In the genomic region with DNA sequence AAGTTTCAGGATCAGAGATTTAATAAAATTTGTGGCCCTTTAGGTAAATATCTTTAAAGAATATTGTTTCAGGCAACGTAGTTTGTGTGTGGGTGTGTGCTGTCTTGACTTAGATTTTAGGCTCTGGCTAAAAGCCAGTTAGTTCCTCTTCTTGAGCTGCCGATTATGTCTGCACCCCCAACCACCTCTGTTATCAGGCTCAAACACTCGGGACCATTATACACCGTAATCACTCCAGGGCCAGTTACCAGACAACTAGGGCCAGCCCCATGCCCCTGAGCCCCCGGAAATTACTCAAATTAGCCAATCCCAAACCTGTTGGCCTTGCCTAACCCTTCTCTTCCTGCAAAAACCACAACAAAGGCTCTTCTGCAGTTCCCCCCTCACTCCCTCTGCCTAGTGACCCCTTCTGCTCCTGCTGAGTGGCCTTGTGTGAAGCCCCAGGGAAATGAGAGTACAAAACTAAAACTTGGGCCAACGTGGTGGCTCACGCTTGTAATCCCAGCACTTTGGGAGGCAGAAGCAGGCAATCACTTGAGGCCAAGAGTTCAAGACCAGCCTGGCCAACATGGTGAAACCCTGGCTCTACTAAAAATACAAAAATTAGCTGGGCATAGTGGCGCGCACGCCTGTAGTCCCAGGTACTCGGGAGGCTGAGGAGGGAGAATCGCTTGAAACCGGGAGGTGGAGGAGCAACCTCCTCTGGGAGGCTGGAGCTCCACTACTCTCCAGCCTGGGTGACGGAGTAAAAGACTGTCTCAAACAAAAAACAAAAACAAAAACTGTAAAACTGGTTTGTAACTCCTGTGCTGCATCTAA, we compare ENCODE assay signal across 1 cellular context.
A peak's percentile ranks its signal among the peaks of the same experiment; 100 is the strongest.
TF ChIP-seq lines count a peak whose summit lies in the region.

No MANE protein-coding gene starts in this region.

TF ChIP-seq in GM12878, 131 proteins besides CTCF, POLR2A, EP300 and RAD21 (continued from another document and continues in another):
- TF ChIP-seq FOXK2 (IDR thresholded peaks at IDR 0.05) (no peak), SUZ12 (IDR thresholded peaks at IDR 0.05; ENCODE audit: unreplicated experiment) (no peak), IKZF2 (IDR thresholded peaks at IDR 0.05) (peak; percentile 77 to 79; a peak in 3 of 4 replicates), IRF4 (IDR thresholded peaks at IDR 0.05; ENCODE audit: low read depth, low read length) (0 out of 2 replicates have a peak, but pooled peaks have one; percentile 24), ZNF217 (IDR thresholded peaks at IDR 0.05) (peak; percentile 85; the same call in 1 of the 2 replicates), FOS (IDR thresholded peaks at IDR 0.05; ENCODE audit: borderline replicate concordance, extremely low read depth, insufficient read length) (no peak), NR2F1 (conservative IDR thresholded peaks at IDR 0.05) (peak; percentile 94), TCF12 (IDR thresholded peaks at IDR 0.05; ENCODE audit: low read depth, low read length) (0 out of 2 replicates have a peak, but pooled peaks have one; percentile 9), ATF7 (IDR thresholded peaks at IDR 0.05; ENCODE audit: low read depth) (peak; percentile 55; the same call in 1 of the 2 replicates), BRCA1 (IDR thresholded peaks at IDR 0.05; ENCODE audit: low read depth, low read length) (no peak), JUND (IDR thresholded peaks at IDR 0.05; ENCODE audit: low read depth, low read length) (no peak), POU2F2 (IDR thresholded peaks at IDR 0.05; ENCODE audit: borderline replicate concordance, low read depth, low read length) (no peak), TCF7 (IDR thresholded peaks at IDR 0.05; ENCODE audit: borderline replicate concordance) (peak; percentile 99), WRNIP1 (IDR thresholded peaks at IDR 0.05; ENCODE audit: borderline replicate concordance, low read depth, low read length) (no peak), SMARCA5 (IDR thresholded peaks at IDR 0.05) (peak; percentile 66; the same call in 1 of the 2 replicates), EED (IDR thresholded peaks at IDR 0.05; ENCODE audit: low read depth) (peak; percentile 81; the same call in 1 of the 2 replicates), HDAC6 (IDR thresholded peaks at IDR 0.05; ENCODE audit: unreplicated experiment) (no peak), ZNF622 (IDR thresholded peaks at IDR 0.05) (no peak), MEF2B (IDR thresholded peaks at IDR 0.05; ENCODE audit: partially characterized antibody, poor library complexity, severe bottlenecking) (peak; percentile 64), RBBP5 (conservative IDR thresholded peaks at IDR 0.05) (no peak), ASH2L (IDR thresholded peaks at IDR 0.05; ENCODE audit: borderline replicate concordance, low read depth) (no peak; the same call in 1 of the 2 replicates), SREBF1 (IDR thresholded peaks at IDR 0.05; ENCODE audit: low read length) (no peak), MTA2 (IDR thresholded peaks at IDR 0.05; ENCODE audit: low read depth) (peak; percentile 52), BCL11A (IDR thresholded peaks at IDR 0.05; ENCODE audit: low read depth, low read length) (0 out of 2 replicates have a peak, but pooled peaks have one; percentile 17), CHD4 (IDR thresholded peaks at IDR 0.05) (no peak), CBFB (IDR thresholded peaks at IDR 0.05; ENCODE audit: low read depth) (peak; percentile 84), SMAD5 (IDR thresholded peaks at IDR 0.05; ENCODE audit: low read depth) (no peak), MTA3 (IDR thresholded peaks at IDR 0.05; ENCODE audit: borderline replicate concordance, low read length) (peak; percentile 50; the same call in 1 of the 2 replicates), MEF2A (IDR thresholded peaks at IDR 0.05; ENCODE audit: insufficient read depth, low read depth, low read length) (no peak), NFYA (IDR thresholded peaks at IDR 0.05; ENCODE audit: borderline replicate concordance, low read depth, low read length) (no peak), FOXM1 (IDR thresholded peaks at IDR 0.05; ENCODE audit: low read depth, low read length) (no peak), STAT1 (conservative IDR thresholded peaks at IDR 0.05) (no peak), BACH1 (IDR thresholded peaks at IDR 0.05; ENCODE audit: borderline replicate concordance) (no peak), BMI1 (IDR thresholded peaks at IDR 0.05; ENCODE audit: borderline replicate concordance) (no peak; the same call in 1 of the 2 replicates), BHLHE40 (IDR thresholded peaks at IDR 0.05; ENCODE audit: borderline replicate concordance in 1 of 2, low read depth in 2 of 2, low read length in 1 of 2) (peak; percentile 23 to 28; a peak in 1 of 4 replicates), DPF2 (IDR thresholded peaks at IDR 0.05) (peak; percentile 24; the same call in 1 of the 2 replicates), TAF1 (IDR thresholded peaks at IDR 0.05; ENCODE audit: borderline replicate concordance, low read depth, low read length) (peak; percentile 40; the same call in 1 of the 2 replicates), CBX5 (IDR thresholded peaks at IDR 0.05; ENCODE audit: low read depth) (0 out of 2 replicates have a peak, but pooled peaks have one; percentile 55), RCOR1 (conservative IDR thresholded peaks at IDR 0.05; ENCODE audit: low read depth, low read length) (no peak)
- TF ChIP-seq, protein P1, sequence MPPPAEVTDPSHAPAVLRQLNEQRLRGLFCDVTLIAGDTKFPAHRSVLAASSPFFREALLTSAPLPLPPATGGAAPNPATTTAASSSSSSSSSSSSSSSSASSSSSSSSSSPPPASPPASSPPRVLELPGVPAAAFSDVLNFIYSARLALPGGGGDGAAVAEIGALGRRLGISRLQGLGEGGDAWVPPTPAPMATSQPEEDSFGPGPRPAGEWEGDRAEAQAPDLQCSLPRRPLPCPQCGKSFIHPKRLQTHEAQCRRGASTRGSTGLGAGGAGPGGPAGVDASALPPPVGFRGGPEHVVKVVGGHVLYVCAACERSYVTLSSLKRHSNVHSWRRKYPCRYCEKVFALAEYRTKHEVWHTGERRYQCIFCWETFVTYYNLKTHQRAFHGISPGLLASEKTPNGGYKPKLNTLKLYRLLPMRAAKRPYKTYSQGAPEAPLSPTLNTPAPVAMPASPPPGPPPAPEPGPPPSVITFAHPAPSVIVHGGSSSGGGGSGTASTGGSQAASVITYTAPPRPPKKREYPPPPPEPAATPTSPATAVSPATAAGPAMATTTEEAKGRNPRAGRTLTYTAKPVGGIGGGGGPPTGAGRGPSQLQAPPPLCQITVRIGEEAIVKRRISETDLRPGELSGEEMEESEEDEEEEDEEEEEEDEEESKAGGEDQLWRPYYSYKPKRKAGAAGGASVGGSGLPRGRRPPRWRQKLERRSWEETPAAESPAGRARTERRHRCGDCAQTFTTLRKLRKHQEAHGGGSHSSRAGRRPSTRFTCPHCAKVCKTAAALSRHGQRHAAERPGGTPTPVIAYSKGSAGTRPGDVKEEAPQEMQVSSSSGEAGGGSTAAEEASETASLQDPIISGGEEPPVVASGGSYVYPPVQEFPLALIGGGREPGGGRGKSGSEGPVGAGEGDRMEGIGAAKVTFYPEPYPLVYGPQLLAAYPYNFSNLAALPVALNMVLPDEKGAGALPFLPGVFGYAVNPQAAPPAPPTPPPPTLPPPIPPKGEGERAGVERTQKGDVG (CRISPR knock-in tag; IDR thresholded peaks at IDR 0.05) = no peak
- TF ChIP-seq, protein P2, sequence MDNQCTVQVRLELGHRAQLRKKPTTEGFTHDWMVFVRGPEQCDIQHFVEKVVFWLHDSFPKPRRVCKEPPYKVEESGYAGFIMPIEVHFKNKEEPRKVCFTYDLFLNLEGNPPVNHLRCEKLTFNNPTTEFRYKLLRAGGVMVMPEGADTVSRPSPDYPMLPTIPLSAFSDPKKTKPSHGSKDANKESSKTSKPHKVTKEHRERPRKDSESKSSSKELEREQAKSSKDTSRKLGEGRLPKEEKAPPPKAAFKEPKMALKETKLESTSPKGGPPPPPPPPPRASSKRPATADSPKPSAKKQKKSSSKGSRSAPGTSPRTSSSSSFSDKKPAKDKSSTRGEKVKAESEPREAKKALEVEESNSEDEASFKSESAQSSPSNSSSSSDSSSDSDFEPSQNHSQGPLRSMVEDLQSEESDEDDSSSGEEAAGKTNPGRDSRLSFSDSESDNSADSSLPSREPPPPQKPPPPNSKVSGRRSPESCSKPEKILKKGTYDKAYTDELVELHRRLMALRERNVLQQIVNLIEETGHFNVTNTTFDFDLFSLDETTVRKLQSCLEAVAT (IDR thresholded peaks at IDR 0.05) = peak; percentile 28; the same call in 1 of the 2 replicates
- TF ChIP-seq, protein P3, sequence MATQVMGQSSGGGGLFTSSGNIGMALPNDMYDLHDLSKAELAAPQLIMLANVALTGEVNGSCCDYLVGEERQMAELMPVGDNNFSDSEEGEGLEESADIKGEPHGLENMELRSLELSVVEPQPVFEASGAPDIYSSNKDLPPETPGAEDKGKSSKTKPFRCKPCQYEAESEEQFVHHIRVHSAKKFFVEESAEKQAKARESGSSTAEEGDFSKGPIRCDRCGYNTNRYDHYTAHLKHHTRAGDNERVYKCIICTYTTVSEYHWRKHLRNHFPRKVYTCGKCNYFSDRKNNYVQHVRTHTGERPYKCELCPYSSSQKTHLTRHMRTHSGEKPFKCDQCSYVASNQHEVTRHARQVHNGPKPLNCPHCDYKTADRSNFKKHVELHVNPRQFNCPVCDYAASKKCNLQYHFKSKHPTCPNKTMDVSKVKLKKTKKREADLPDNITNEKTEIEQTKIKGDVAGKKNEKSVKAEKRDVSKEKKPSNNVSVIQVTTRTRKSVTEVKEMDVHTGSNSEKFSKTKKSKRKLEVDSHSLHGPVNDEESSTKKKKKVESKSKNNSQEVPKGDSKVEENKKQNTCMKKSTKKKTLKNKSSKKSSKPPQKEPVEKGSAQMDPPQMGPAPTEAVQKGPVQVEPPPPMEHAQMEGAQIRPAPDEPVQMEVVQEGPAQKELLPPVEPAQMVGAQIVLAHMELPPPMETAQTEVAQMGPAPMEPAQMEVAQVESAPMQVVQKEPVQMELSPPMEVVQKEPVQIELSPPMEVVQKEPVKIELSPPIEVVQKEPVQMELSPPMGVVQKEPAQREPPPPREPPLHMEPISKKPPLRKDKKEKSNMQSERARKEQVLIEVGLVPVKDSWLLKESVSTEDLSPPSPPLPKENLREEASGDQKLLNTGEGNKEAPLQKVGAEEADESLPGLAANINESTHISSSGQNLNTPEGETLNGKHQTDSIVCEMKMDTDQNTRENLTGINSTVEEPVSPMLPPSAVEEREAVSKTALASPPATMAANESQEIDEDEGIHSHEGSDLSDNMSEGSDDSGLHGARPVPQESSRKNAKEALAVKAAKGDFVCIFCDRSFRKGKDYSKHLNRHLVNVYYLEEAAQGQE (IDR thresholded peaks at IDR 0.05; ENCODE audit: low read depth, low read length) = no peak
- TF ChIP-seq, protein P4, sequence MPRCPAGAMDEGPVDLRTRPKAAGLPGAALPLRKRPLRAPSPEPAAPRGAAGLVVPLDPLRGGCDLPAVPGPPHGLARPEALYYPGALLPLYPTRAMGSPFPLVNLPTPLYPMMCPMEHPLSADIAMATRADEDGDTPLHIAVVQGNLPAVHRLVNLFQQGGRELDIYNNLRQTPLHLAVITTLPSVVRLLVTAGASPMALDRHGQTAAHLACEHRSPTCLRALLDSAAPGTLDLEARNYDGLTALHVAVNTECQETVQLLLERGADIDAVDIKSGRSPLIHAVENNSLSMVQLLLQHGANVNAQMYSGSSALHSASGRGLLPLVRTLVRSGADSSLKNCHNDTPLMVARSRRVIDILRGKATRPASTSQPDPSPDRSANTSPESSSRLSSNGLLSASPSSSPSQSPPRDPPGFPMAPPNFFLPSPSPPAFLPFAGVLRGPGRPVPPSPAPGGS (IDR thresholded peaks at IDR 0.05; ENCODE audit: borderline replicate concordance, insufficient read depth, low read depth, low read length, poor library complexity, severe bottlenecking) = peak; percentile 18
- TF ChIP-seq, protein P5, sequence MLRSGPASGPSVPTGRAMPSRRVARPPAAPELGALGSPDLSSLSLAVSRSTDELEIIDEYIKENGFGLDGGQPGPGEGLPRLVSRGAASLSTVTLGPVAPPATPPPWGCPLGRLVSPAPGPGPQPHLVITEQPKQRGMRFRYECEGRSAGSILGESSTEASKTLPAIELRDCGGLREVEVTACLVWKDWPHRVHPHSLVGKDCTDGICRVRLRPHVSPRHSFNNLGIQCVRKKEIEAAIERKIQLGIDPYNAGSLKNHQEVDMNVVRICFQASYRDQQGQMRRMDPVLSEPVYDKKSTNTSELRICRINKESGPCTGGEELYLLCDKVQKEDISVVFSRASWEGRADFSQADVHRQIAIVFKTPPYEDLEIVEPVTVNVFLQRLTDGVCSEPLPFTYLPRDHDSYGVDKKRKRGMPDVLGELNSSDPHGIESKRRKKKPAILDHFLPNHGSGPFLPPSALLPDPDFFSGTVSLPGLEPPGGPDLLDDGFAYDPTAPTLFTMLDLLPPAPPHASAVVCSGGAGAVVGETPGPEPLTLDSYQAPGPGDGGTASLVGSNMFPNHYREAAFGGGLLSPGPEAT (IDR thresholded peaks at IDR 0.05; ENCODE audit: low read depth) = no peak; the same call in 1 of the 2 replicates
- TF ChIP-seq, protein P6, sequence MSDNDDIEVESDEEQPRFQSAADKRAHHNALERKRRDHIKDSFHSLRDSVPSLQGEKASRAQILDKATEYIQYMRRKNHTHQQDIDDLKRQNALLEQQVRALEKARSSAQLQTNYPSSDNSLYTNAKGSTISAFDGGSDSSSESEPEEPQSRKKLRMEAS (IDR thresholded peaks at IDR 0.05; ENCODE audit: low read depth, low read length) = no peak
- TF ChIP-seq, protein P7, sequence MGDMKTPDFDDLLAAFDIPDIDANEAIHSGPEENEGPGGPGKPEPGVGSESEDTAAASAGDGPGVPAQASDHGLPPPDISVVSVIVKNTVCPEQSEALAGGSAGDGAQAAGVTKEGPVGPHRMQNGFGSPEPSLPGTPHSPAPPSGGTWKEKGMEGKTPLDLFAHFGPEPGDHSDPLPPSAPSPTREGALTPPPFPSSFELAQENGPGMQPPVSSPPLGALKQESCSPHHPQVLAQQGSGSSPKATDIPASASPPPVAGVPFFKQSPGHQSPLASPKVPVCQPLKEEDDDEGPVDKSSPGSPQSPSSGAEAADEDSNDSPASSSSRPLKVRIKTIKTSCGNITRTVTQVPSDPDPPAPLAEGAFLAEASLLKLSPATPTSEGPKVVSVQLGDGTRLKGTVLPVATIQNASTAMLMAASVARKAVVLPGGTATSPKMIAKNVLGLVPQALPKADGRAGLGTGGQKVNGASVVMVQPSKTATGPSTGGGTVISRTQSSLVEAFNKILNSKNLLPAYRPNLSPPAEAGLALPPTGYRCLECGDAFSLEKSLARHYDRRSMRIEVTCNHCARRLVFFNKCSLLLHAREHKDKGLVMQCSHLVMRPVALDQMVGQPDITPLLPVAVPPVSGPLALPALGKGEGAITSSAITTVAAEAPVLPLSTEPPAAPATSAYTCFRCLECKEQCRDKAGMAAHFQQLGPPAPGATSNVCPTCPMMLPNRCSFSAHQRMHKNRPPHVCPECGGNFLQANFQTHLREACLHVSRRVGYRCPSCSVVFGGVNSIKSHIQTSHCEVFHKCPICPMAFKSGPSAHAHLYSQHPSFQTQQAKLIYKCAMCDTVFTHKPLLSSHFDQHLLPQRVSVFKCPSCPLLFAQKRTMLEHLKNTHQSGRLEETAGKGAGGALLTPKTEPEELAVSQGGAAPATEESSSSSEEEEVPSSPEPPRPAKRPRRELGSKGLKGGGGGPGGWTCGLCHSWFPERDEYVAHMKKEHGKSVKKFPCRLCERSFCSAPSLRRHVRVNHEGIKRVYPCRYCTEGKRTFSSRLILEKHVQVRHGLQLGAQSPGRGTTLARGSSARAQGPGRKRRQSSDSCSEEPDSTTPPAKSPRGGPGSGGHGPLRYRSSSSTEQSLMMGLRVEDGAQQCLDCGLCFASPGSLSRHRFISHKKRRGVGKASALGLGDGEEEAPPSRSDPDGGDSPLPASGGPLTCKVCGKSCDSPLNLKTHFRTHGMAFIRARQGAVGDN (IDR thresholded peaks at IDR 0.05) = 0 out of 2 replicates have a peak, but pooled peaks have one; percentile 32
